15 cellular contexts compared by ENCODE assay signal in genomic region chr2:136104977-136105376, GRCh38. TPM values are rescaled to one million over a fixed set of nuclear protein-coding genes. Genes with fewer than 3 reads are reported as not detected.
"Had no signal": no experiment of that assay in that cellular context is flagged by ENCODE, and none has a peak within 500 bp of the region (broad histone marks: within the 10 kb centered on the region; RNA-seq: fewer than 3 reads in every experiment).

No MANE protein-coding gene starts in this region.

- H3K27ac Mint-ChIP-seq: activated CD4-positive, alpha-beta memory T cell treated with anti-CD3 and anti-CD28 coated beads for 36 hours; activated T-cell treated with anti-CD3 and anti-CD28 coated beads, Interleukin-2, amount 50 U/mL, for 72 hours; memory B cell; nephron; stimulated activated naive B cell treated with anti-CD40 and anti-IgM and Interleukin-4, amounts not matched to agents 10 μg/mL and 1 μg/mL and 100 μg/mL, for 72 hours had no signal

- H3K27ac ChIP-seq: breast epithelium, esophagus muscularis mucosa, psoas muscle, right lobe of liver, tibial nerve had no signal

- H3K36me3 ChIP-seq: breast epithelium, esophagus muscularis mucosa, right lobe of liver, tibial nerve had no signal

- H3K36me3 Mint-ChIP-seq: activated CD4-positive, alpha-beta memory T cell treated with anti-CD3 and anti-CD28 coated beads for 36 hours; stimulated activated naive B cell treated with anti-CD40 and anti-IgM and Interleukin-4, amounts not matched to agents 10 μg/mL and 1 μg/mL and 100 μg/mL, for 72 hours had no signal

- H3K27me3 Mint-ChIP-seq: activated CD4-positive, alpha-beta memory T cell treated with anti-CD3 and anti-CD28 coated beads for 36 hours; memory B cell; stimulated activated naive B cell treated with anti-CD40 and anti-IgM and Interleukin-4, amounts not matched to agents 10 μg/mL and 1 μg/mL and 100 μg/mL, for 72 hours had no signal

- H3K4me3 ChIP-seq: breast epithelium, esophagus muscularis mucosa, psoas muscle, right lobe of liver, tibial nerve had no signal

- H3K4me1 ChIP-seq: breast epithelium, esophagus muscularis mucosa, psoas muscle, right lobe of liver had no signal

- H3K27me3 ChIP-seq: breast epithelium, esophagus muscularis mucosa, right lobe of liver, tibial nerve had no signal

- ATAC-seq: activated T-cell treated with anti-CD3 and anti-CD28 coated beads, Interleukin-2, amount 50 U/mL, for 72 hours; left cardiac atrium; psoas muscle; stimulated activated naive B cell treated with anti-CD40 and anti-IgM and Interleukin-4, amounts not matched to agents 10 μg/mL and 1 μg/mL and 100 μg/mL, for 72 hours had no signal

- H3K4me3 Mint-ChIP-seq: activated CD4-positive, alpha-beta memory T cell treated with anti-CD3 and anti-CD28 coated beads for 36 hours; activated T-cell treated with anti-CD3 and anti-CD28 coated beads, Interleukin-2, amount 50 U/mL, for 72 hours; memory B cell; nephron; stimulated activated naive B cell treated with anti-CD40 and anti-IgM and Interleukin-4, amounts not matched to agents 10 μg/mL and 1 μg/mL and 100 μg/mL, for 72 hours had no signal

- DNase-seq: activated CD4-positive, alpha-beta memory T cell treated with anti-CD3 and anti-CD28 coated beads for 36 hours; activated T-cell treated with anti-CD3 and anti-CD28 coated beads, Interleukin-2, amount 50 U/mL, for 72 hours; aorta; glutamatergic neuron; left cardiac atrium; psoas muscle; right lobe of liver; stimulated activated naive B cell treated with anti-CD40 and anti-IgM and Interleukin-4, amounts not matched to agents 10 μg/mL and 1 μg/mL and 100 μg/mL, for 72 hours had no signal

RNA-seq across cellular contexts. Expression of gene CXCR4, which starts 13.0 kb away (rescaled TPM):
- total RNA-seq: chondrocyte, fibroblast of villous mesenchyme had no signal
